1 cellular context compared by ENCODE assay signal in genomic region chr11:125123194-125123946, GRCh38.
TF ChIP-seq lines count a peak whose summit lies in the region.

No MANE protein-coding gene starts in this region.

TF ChIP-seq in GM23338, 12 proteins besides CTCF, POLR2A, EP300 and RAD21 (continued from another document):
- TF ChIP-seq, protein P1, sequence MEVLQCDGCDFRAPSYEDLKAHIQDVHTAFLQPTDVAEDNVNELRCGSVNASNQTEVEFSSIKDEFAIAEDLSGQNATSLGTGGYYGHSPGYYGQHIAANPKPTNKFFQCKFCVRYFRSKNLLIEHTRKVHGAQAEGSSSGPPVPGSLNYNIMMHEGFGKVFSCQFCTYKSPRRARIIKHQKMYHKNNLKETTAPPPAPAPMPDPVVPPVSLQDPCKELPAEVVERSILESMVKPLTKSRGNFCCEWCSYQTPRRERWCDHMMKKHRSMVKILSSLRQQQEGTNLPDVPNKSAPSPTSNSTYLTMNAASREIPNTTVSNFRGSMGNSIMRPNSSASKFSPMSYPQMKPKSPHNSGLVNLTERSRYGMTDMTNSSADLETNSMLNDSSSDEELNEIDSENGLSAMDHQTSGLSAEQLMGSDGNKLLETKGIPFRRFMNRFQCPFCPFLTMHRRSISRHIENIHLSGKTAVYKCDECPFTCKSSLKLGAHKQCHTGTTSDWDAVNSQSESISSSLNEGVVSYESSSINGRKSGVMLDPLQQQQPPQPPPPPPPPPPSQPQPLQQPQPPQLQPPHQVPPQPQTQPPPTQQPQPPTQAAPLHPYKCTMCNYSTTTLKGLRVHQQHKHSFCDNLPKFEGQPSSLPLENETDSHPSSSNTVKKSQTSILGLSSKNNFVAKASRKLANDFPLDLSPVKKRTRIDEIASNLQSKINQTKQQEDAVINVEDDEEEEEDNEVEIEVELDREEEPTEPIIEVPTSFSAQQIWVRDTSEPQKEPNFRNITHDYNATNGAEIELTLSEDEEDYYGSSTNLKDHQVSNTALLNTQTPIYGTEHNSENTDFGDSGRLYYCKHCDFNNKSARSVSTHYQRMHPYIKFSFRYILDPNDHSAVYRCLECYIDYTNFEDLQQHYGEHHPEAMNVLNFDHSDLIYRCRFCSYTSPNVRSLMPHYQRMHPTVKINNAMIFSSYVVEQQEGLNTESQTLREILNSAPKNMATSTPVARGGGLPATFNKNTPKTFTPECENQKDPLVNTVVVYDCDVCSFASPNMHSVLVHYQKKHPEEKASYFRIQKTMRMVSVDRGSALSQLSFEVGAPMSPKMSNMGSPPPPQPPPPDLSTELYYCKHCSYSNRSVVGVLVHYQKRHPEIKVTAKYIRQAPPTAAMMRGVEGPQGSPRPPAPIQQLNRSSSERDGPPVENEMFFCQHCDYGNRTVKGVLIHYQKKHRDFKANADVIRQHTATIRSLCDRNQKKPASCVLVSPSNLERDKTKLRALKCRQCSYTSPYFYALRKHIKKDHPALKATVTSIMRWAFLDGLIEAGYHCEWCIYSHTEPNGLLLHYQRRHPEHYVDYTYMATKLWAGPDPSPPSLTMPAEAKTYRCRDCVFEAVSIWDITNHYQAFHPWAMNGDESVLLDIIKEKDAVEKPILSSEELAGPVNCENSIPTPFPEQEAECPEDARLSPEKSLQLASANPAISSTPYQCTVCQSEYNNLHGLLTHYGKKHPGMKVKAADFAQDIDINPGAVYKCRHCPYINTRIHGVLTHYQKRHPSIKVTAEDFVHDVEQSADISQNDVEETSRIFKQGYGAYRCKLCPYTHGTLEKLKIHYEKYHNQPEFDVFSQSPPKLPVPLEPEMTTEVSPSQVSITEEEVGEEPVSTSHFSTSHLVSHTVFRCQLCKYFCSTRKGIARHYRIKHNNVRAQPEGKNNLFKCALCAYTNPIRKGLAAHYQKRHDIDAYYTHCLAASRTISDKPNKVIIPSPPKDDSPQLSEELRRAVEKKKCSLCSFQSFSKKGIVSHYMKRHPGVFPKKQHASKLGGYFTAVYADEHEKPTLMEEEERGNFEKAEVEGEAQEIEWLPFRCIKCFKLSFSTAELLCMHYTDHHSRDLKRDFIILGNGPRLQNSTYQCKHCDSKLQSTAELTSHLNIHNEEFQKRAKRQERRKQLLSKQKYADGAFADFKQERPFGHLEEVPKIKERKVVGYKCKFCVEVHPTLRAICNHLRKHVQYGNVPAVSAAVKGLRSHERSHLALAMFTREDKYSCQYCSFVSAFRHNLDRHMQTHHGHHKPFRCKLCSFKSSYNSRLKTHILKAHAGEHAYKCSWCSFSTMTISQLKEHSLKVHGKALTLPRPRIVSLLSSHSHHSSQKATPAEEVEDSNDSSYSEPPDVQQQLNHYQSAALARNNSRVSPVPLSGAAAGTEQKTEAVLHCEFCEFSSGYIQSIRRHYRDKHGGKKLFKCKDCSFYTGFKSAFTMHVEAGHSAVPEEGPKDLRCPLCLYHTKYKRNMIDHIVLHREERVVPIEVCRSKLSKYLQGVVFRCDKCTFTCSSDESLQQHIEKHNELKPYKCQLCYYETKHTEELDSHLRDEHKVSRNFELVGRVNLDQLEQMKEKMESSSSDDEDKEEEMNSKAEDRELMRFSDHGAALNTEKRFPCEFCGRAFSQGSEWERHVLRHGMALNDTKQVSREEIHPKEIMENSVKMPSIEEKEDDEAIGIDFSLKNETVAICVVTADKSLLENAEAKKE (CRISPR knock-in tag; IDR thresholded peaks at IDR 0.05) = no peak
- TF ChIP-seq ZNF331 (CRISPR knock-in tag; IDR thresholded peaks at IDR 0.05; ENCODE audit: low read depth) = no peak
- TF ChIP-seq EZH2phosphoT487 (IDR thresholded peaks at IDR 0.05; ENCODE audit: unreplicated experiment) = no peak
- TF ChIP-seq STAT1 (IDR thresholded peaks at IDR 0.05; ENCODE audit: unreplicated experiment) = no peak
- no peak for TF ChIP-seq POLR2AphosphoS5 (IDR thresholded peaks at IDR 0.05; ENCODE audit: low read depth)
- TF ChIP-seq ZNF114 (CRISPR knock-in tag; IDR thresholded peaks at IDR 0.05) = no peak
